In genomic region chr11:114291847-114292680, GRCh38 we compare ENCODE assay signal across 1 cellular context.
TF ChIP-seq lines count a peak whose summit lies in the region.

No MANE protein-coding gene starts in this region.

TF ChIP-seq in K562, 482 proteins besides CTCF, POLR2A, EP300 and RAD21:
- 0 out of 4 replicates have a peak, but pooled peaks of 1 of the 2 experiments have one; percentile 37 for TF ChIP-seq ZNF639 (CRISPR knock-in tag; conservative IDR thresholded peaks at IDR 0.05 in 1 of 2, IDR thresholded peaks at IDR 0.05 in 1 of 2)
- TF ChIP-seq JUND (IDR thresholded peaks at IDR 0.05; ENCODE audit: borderline replicate concordance, low read depth, low read length): no peak
- 0 out of 3 replicates have a peak, but pooled peaks have one; percentile 17 for TF ChIP-seq JUND (tag; IDR thresholded peaks at IDR 0.05; ENCODE audit: borderline replicate concordance, low read depth, low read length)
- no peak for TF ChIP-seq MBD1 (CRISPR knock-in tag; IDR thresholded peaks at IDR 0.05)
- TF ChIP-seq ETV1 (tag; conservative IDR thresholded peaks at IDR 0.05; ENCODE audit: low read depth): no peak
- TF ChIP-seq POLR2G (IDR thresholded peaks at IDR 0.05; ENCODE audit: low read depth, low read length): no peak
- TF ChIP-seq ZNF507 (tag; conservative IDR thresholded peaks at IDR 0.05): no peak
- TF ChIP-seq GTF2E2 (tag; IDR thresholded peaks at IDR 0.05): no peak
- no peak for TF ChIP-seq CREB5 (CRISPR knock-in tag; IDR thresholded peaks at IDR 0.05)
- TF ChIP-seq DACH1 (IDR thresholded peaks at IDR 0.05; ENCODE audit: partially characterized antibody): no peak
- 0 out of 2 replicates have a peak, but pooled peaks have one; percentile 3 for TF ChIP-seq ZNF175 (CRISPR knock-in tag; IDR thresholded peaks at IDR 0.05; ENCODE audit: low read depth)
